In the genomic region with DNA sequence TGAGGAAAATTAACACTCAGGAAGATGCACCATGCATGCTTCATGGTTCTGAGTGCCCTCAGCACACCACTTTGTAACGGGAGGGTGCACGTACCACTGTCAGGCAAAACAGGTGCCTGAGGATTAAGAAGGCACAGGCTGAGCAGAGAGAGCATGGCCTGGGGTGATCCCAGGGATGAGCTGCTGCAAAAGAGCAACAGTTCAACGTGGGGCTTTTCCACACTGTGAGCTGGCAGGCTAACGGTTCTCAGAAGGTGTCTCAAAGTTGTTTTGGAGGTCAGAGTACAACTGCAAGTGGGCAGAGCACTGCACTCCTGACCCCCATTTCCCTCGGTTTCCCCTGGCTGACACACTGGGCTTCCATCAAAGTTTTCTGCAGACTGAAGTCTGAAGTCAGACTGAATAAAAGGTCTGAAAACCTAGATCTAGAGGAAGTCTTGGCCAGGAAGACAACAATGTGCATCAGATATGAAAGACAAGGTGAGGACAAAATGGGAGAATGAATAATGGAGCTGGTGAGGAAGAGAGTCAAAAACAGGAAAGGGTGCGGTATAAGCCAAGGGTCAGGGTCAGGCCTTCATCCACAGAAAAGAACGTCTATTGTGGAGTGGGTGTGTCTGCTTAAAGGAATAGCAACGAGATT, we compare ENCODE assay signal across 19 cellular contexts. TPM values are rescaled to one million over a fixed set of nuclear protein-coding genes. Genes with fewer than 3 reads are reported as not detected.
DNase-seq lines count a peak whose midpoint lies in the region; ATAC-seq and TF ChIP-seq lines count a peak whose summit lies in the region.
"Had no signal": no experiment of that assay in that cellular context is flagged by ENCODE, and none has a peak within 500 bp of the region (broad histone marks: within the 10 kb centered on the region; RNA-seq: fewer than 3 reads in every experiment).

No MANE protein-coding gene starts in this region.

- H3K4me2 ChIP-seq in neuronal stem cell (ENCODE audit: insufficient read depth, low read length, poor library complexity, severe bottlenecking): no peak overlapping the region

- no peak overlapping the region for H2BK15ac ChIP-seq in neuronal stem cell (ENCODE audit: low read length)

- H3K36me3 ChIP-seq in heart left ventricle: no peaks in the 10 kb centered on the region
- H3K36me3 ChIP-seq in right atrium auricular region: no peaks in the 10 kb centered on the region
- H3K36me3 ChIP-seq in neuronal stem cell (replicated peaks in 1 of 2; ENCODE audit: control insufficient read depth in 2 of 2, insufficient read depth in 2 of 2, low read length in 2 of 2): no peaks in the 10 kb centered on the region
- H3K36me3 ChIP-seq: ovary, Peyer's patch had no signal

- H3K4me3 Mint-ChIP-seq in endothelial cell (ENCODE audit: unreplicated experiment): no peak overlapping the region
- H3K4me3 Mint-ChIP-seq: immature natural killer cell, mesothelial cell of epicardium had no signal

- H3K23ac ChIP-seq in neuronal stem cell (ENCODE audit: low read depth, low read length, poor library complexity): no peak overlapping the region

- H2AFZ ChIP-seq in neuronal stem cell (ENCODE audit: low read length): no peak overlapping the region

- 34 to 47% (median 45%) methylated on average over 8 of the region's 8 CpGs for WGBS in heart left ventricle, 4 donors
- no CpG with 5 or more reads among the region's 8 CpGs for WGBS in neuronal stem cell (ENCODE audit: extremely low coverage in 2 of 2, insufficient read length in 2 of 2, insufficient replicate concordance in 1 of 2), 2 donors

- no peak overlapping the region for H4K91ac ChIP-seq in neuronal stem cell (ENCODE audit: low read depth, low read length, poor library complexity)

- intact Hi-C loops in heart left ventricle (cut with DNase I) (no loop called here), cardiac septum (cut with DNase I) (no loop called here)

- peak overlapping the region; percentile 16 for H3K18ac ChIP-seq in neuronal stem cell (ENCODE audit: low read length)

- H3K27me3 Mint-ChIP-seq in endothelial cell (ENCODE audit: unreplicated experiment): peaks cover 2% of the 10 kb centered on the region
- H3K27me3 Mint-ChIP-seq: CD4-positive, CD25-positive, alpha-beta regulatory T cell had no signal

- H3K9me3 Mint-ChIP-seq in endothelial cell (ENCODE audit: unreplicated experiment): no peaks in the 10 kb centered on the region
- H3K9me3 Mint-ChIP-seq: activated T-helper 2 cell treated with anti-CD3 and anti-CD28 coated beads, Interferon-gamma antibody, Interleukin-2, Interleukin-4, amounts not matched to agents 10 μg/mL and 5 μg/mL and 100 μg/mL, durations not matched to agents 14 hours and 24 hours and 36 hours; immature natural killer cell had no signal

- TF ChIP-seq CTCF in heart left ventricle (IDR thresholded peaks at IDR 0.05): no peak
- TF ChIP-seq CTCF in right atrium auricular region (IDR thresholded peaks at IDR 0.05): no peak
- no peak for TF ChIP-seq CTCF in endothelial cell (IDR thresholded peaks at IDR 0.05; ENCODE audit: unreplicated experiment)
- TF ChIP-seq CTCF in coronary artery (IDR thresholded peaks at IDR 0.05): no peak

- ATAC-seq in heart left ventricle (peak in 3 of 4 donors; percentile 71 to 83 (median 77)), GM19328 (IDR thresholded peaks at IDR 0.05; ENCODE audit: unreplicated experiment) (no peak)

- no peak overlapping the region for H3K27ac Mint-ChIP-seq in endothelial cell (ENCODE audit: unreplicated experiment)
- H3K27ac Mint-ChIP-seq: activated T-helper 2 cell treated with anti-CD3 and anti-CD28 coated beads, Interferon-gamma antibody, Interleukin-2, Interleukin-4, amounts not matched to agents 10 μg/mL and 5 μg/mL and 100 μg/mL, durations not matched to agents 14 hours and 24 hours and 36 hours; mesothelial cell of epicardium had no signal

- peak overlapping the region in 11 of 12 donors; percentile 12 to 83 (median 61) for H3K27ac ChIP-seq in heart left ventricle
- peak overlapping the region; percentile 31 to 43 for H3K27ac ChIP-seq in right atrium auricular region
- no peak overlapping the region for H3K27ac ChIP-seq in neuronal stem cell (replicated peaks; ENCODE audit: low read length)
- peak overlapping the region in 1 of 2 donors; percentile 38 for H3K27ac ChIP-seq in coronary artery
- H3K27ac ChIP-seq: ovary, VCaP had no signal

- H2BK12ac ChIP-seq in neuronal stem cell (ENCODE audit: low read length): no peak overlapping the region

- H3K79me1 ChIP-seq in neuronal stem cell (ENCODE audit: low read depth, low read length): no peaks in the 10 kb centered on the region

- H3K4me3 ChIP-seq in heart left ventricle (no peak overlapping the region), right atrium auricular region (no peak overlapping the region), neuronal stem cell (ENCODE audit: low read length in 2 of 2) (no peak overlapping the region), coronary artery (no peak overlapping the region)
- H3K4me3 ChIP-seq: ovary, Peyer's patch had no signal

- H3K4me1 ChIP-seq in heart left ventricle (peaks cover 0 to 48% (median 21%) of the 10 kb centered on the region in 12 donors), right atrium auricular region (peaks cover 0 to 25% of the 10 kb centered on the region in 2 donors), neuronal stem cell (ENCODE audit: control insufficient read depth in 2 of 2, insufficient read depth in 1 of 2, low read depth in 1 of 2, low read length in 2 of 2) (peaks cover 0 to 5% of the 10 kb centered on the region in 2 donors)
- H3K4me1 ChIP-seq: Peyer's patch had no signal

- no peak overlapping the region for H4K8ac ChIP-seq in neuronal stem cell (ENCODE audit: low read depth, low read length)

- DNase-seq in heart left ventricle: no peak
- DNase-seq in cardiac septum (ENCODE audit: low spot score): no peak
- DNase-seq in right atrium auricular region (ENCODE audit: low spot score): no peak
- no peak for DNase-seq in neuronal stem cell (ENCODE audit: low spot score)
- no peak for DNase-seq in endothelial cell (ENCODE audit: low spot score)
- no peak for DNase-seq in iPS-NIHi7 (ENCODE audit: extremely low spot score)
- DNase-seq in coronary artery (ENCODE audit: low spot score): no peak
- DNase-seq: CD4-positive, CD25-positive, alpha-beta regulatory T cell; cerebellar nuclear complex; immature natural killer cell; NCI-H1930; NCI-H774; ovary; Peyer's patch; stimulated activated naive CD4-positive, alpha-beta T cell treated with Interleukin-2 at 50 U/mL for 16 hours had no signal

- H2BK120ac ChIP-seq in neuronal stem cell (ENCODE audit: low read depth, low read length): no peak overlapping the region

- no peak overlapping the region for H3K9ac ChIP-seq in neuronal stem cell (ENCODE audit: low read depth, low read length, poor library complexity)

- H2AK5ac ChIP-seq in neuronal stem cell (ENCODE audit: low read depth, low read length): no peak overlapping the region

- H2BK5ac ChIP-seq in neuronal stem cell (ENCODE audit: low read length): no peak overlapping the region

- H3K36me3 Mint-ChIP-seq in endothelial cell (ENCODE audit: low read depth, unreplicated experiment): no peaks in the 10 kb centered on the region

- TF ChIP-seq POLR2A in heart left ventricle (IDR thresholded peaks at IDR 0.05): no peak

- H3K4me1 Mint-ChIP-seq in endothelial cell (ENCODE audit: unreplicated experiment): peaks cover 34% of the 10 kb centered on the region
- H3K4me1 Mint-ChIP-seq: immature natural killer cell had no signal

- H3K27me3 ChIP-seq in heart left ventricle (no peaks in the 10 kb centered on the region), right atrium auricular region (no peaks in the 10 kb centered on the region), neuronal stem cell (ENCODE audit: control insufficient read depth in 3 of 3, insufficient read depth in 3 of 3, low read depth in 1 of 3, low read length in 3 of 3) (no peaks in the 10 kb centered on the region)
- H3K27me3 ChIP-seq: ovary, Peyer's patch had no signal

- no peak overlapping the region for H3K4ac ChIP-seq in neuronal stem cell (ENCODE audit: low read length)

- H3K9me3 ChIP-seq in heart left ventricle (no peaks in the 10 kb centered on the region), right atrium auricular region (no peaks in the 10 kb centered on the region), neuronal stem cell (replicated peaks in 1 of 2; ENCODE audit: control insufficient read depth in 2 of 2, insufficient read depth in 1 of 2, low read depth in 1 of 2, low read length in 2 of 2) (no peaks in the 10 kb centered on the region)
- H3K9me3 ChIP-seq: ovary, Peyer's patch had no signal

- H3K14ac ChIP-seq in neuronal stem cell (ENCODE audit: low read length): no peak overlapping the region

RNA-seq across cellular contexts. Expression of a gene that starts 20.5 kb away (rescaled TPM):
- total RNA-seq in heart left ventricle (10 to 100 TPM; 11.1 to 14.7 (median 13.2) TPM), cardiac septum (12.5 TPM), right atrium auricular region (10 to 100 TPM; 13.4 to 14.5 TPM), endothelial cell (ENCODE audit: unreplicated experiment) (4.3 TPM)
- 10 to 100 TPM in 1 of 2 donors, 1 to 10 TPM in 1; 9.0 to 14.1 TPM for polyA plus RNA-seq in heart left ventricle
- polyA plus RNA-seq in neuronal stem cell (2013, experiment 1 of 2): 5.4 TPM
- 5.6 TPM for polyA plus RNA-seq in neuronal stem cell (2013, experiment 2 of 2)
